Comparison of ENCODE assay signal across 26 cellular contexts in the genomic region with DNA sequence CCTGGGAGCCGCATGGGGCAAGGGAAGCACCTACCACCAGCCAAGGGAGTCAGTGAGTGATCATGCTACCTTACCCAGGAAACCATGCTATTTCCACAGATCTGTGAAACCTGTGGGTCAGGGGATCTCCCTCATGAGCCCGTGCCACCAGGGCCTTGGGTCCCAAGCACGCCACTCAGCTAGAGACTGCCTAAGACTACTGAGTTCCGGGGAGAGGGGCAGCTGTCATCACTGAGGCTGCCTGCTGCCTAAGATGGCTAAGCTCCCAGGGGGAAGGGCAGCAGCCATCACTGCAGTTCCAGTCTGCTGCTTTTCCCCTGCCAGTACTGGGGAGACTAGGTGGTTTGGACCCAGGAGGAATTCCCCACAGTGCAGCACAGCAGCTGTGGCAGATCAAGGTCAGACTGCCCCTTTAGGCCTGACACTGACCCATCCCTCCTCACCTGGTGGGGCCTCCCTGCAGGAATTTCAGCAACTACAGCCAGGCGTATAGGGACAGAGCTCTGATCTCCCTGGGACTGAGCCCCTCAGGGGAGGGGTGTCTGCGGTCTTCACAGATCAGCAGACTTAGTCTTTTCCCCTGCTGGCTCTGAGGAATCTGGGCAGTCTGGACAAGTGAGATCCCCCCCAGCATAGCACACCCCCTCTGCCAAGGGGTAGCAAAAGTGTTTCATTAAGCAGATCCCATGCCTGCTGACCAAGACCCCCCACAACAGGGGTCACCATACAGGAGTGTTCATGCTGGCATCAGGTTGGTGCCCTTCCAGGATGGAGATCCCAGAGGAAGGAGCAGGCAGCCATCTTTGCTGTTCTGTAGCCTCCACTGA. TPM values are rescaled to one million over a fixed set of nuclear protein-coding genes. Genes with fewer than 3 reads are reported as not detected.
A peak's percentile ranks its signal among the peaks of the same experiment; 100 is the strongest.
DNase-seq lines count a peak whose midpoint lies in the region; ATAC-seq and TF ChIP-seq lines count a peak whose summit lies in the region.
"Had no signal": no experiment of that assay in that cellular context is flagged by ENCODE, and none has a peak within 500 bp of the region (broad histone marks: within the 10 kb centered on the region; RNA-seq: fewer than 3 reads in every experiment).

No MANE protein-coding gene starts in this region.

- H2AFZ ChIP-seq in trophoblast cell (ENCODE audit: insufficient read depth, low read length, poor library complexity), result no peak overlapping the region
- H2AFZ ChIP-seq: GM23248 had no signal

- H3K4ac ChIP-seq in trophoblast cell (ENCODE audit: low read depth, low read length), result no peak overlapping the region

- no peak overlapping the region for H3K4me3 ChIP-seq in BLaER1
- no peak overlapping the region for H3K4me3 ChIP-seq in GM12865 (ENCODE audit: low read depth, low read length)
- H3K4me3 ChIP-seq in coronary artery, result no peak overlapping the region
- peak overlapping the region; percentile 18 for H3K4me3 ChIP-seq in trophoblast cell (ENCODE audit: low read depth, low read length)
- H3K4me3 ChIP-seq: A549, GM23248 had no signal

- no peak overlapping the region for H2BK120ac ChIP-seq in trophoblast cell (ENCODE audit: insufficient read depth, low read length, poor library complexity)

- no peak overlapping the region for H4K91ac ChIP-seq in trophoblast cell (ENCODE audit: low read depth, low read length)

- H3K23ac ChIP-seq in trophoblast cell (ENCODE audit: low read length), result no peak overlapping the region

- no peaks in the 10 kb centered on the region for H3K79me2 ChIP-seq in trophoblast cell (ENCODE audit: control insufficient read depth, insufficient read depth, low read length, poor library complexity)

- H4K20me1 ChIP-seq in BLaER1, result no peaks in the 10 kb centered on the region

- peak overlapping the region; percentile 65 for H3K4me2 ChIP-seq in BLaER1
- H3K4me2 ChIP-seq in trophoblast cell (ENCODE audit: low read length), result no peak overlapping the region
- H3K4me2 ChIP-seq: A549, SK-N-SH had no signal

- no peak overlapping the region for H2BK12ac ChIP-seq in trophoblast cell (ENCODE audit: low read length)

- DNase-seq in GM12865 (ENCODE audit: low read depth), result peak; percentile 78
- DNase-seq in coronary artery (ENCODE audit: low spot score), result peak; percentile 55
- no peak for DNase-seq in trophoblast cell
- DNase-seq in nucleus accumbens (lab: John Stamatoyannopoulos, UW), result no peak
- DNase-seq in GM20000 (ENCODE audit: low spot score), result no peak
- DNase-seq in T1000 (lab: John Stamatoyannopoulos, UW), result no peak
- DNase-seq: AML-193; Caco-2; CD8-positive, alpha-beta T cell; GM23248; H7; KBM-7; MV-4-11; NCI-H1105; NCI-H146; NCI-H2029; NCI-H446; NCI-H526; NCI-H82; NK-92 treated with Interleukin-12 subunit alpha and Interleukin-12 subunit beta, amount 100 ng/mL, for 24 hours; PC-3; SK-N-SH had no signal

- no peak overlapping the region for H3K18ac ChIP-seq in trophoblast cell (ENCODE audit: low read length)

- H4K8ac ChIP-seq in trophoblast cell (ENCODE audit: low read depth, low read length), result no peak overlapping the region

- ATAC-seq in HG03175 (IDR thresholded peaks at IDR 0.05; ENCODE audit: unreplicated experiment), result no peak
- ATAC-seq: A549; CD8-positive, alpha-beta T cell; PC-3 had no signal

- no peaks in the 10 kb centered on the region for H3K27me3 ChIP-seq in BLaER1
- H3K27me3 ChIP-seq in trophoblast cell (ENCODE audit: insufficient read depth, low read length), result no peaks in the 10 kb centered on the region

- H3K27ac ChIP-seq in BLaER1 (no peak overlapping the region), coronary artery (no peak overlapping the region), trophoblast cell (ENCODE audit: low read depth, low read length) (no peak overlapping the region)
- H3K27ac ChIP-seq: A549, C4-2B, GM23248 had no signal

- H3K4me1 ChIP-seq in BLaER1 (peaks cover 27% of the 10 kb centered on the region), trophoblast cell (ENCODE audit: control insufficient read depth in 1 of 2, insufficient read depth in 2 of 2, low read length in 2 of 2) (peaks cover under 1% of the 10 kb centered on the region in 2 experiments)
- H3K4me1 ChIP-seq: A549, Caco-2 had no signal

- no peak overlapping the region for H4K12ac ChIP-seq in trophoblast cell (ENCODE audit: low read depth, low read length)

- TF ChIP-seq CTCF in GM12865 (IDR thresholded peaks at IDR 0.05; ENCODE audit: insufficient read depth, low read depth, low read length, missing control alignments) (no peak), coronary artery (IDR thresholded peaks at IDR 0.05) (no peak), GM20000 (IDR thresholded peaks at IDR 0.05; ENCODE audit: extremely low read depth, missing control alignments) (no peak)

- H2AK5ac ChIP-seq in trophoblast cell (ENCODE audit: low read length), result no peak overlapping the region

- no peaks in the 10 kb centered on the region for H3K36me3 ChIP-seq in BLaER1
- H3K36me3 ChIP-seq in trophoblast cell (ENCODE audit: control insufficient read depth in 1 of 2, insufficient read depth in 2 of 2, low read length in 2 of 2), result no peaks in the 10 kb centered on the region

- H3K9ac ChIP-seq in BLaER1, result no peak overlapping the region
- H3K9ac ChIP-seq in trophoblast cell (ENCODE audit: low read length), result no peak overlapping the region
- H3K9ac ChIP-seq: GM23248, SK-N-SH had no signal

- H3K9me3 ChIP-seq in BLaER1, result peaks cover 24% of the 10 kb centered on the region
- peaks cover 6% of the 10 kb centered on the region for H3K9me3 ChIP-seq in trophoblast cell (ENCODE audit: insufficient read depth, low read depth, low read length)
- H3K9me3 ChIP-seq: SK-N-SH had no signal

- H3K79me1 ChIP-seq in trophoblast cell (ENCODE audit: low read length), result no peaks in the 10 kb centered on the region

- no CpG with 5 or more reads among the region's 6 CpGs for WGBS in trophoblast cell (ENCODE audit: extremely low coverage, insufficient coverage, insufficient read length)

- no peak overlapping the region for H2BK5ac ChIP-seq in trophoblast cell (ENCODE audit: low read depth, low read length, poor library complexity)

- H3K14ac ChIP-seq in trophoblast cell (ENCODE audit: low read length), result no peak overlapping the region

RNA-seq across cellular contexts. Expression of gene VSTM2B, which starts 26.9 kb away (rescaled TPM):
- 0.57 and 0.62 TPM in 2 replicates for polyA plus RNA-seq in trophoblast cell (2013)
- polyA plus RNA-seq: A549, GM23248, SK-N-SH had no signal

RNA-seq across cellular contexts. Expression of gene POP4, which starts 53.4 kb away (rescaled TPM):
- polyA plus RNA-seq in trophoblast cell (2013), result 76.3 and 81.4 TPM in 2 replicates

Comparison
In these comparisons a context has a peak if more than half of its experiments do, and no peak if none do; other contexts are left out.
1. DNase-seq: peak in GM12865 (single experiment) and coronary artery (single experiment); none in trophoblast cell (0 of 2), nucleus accumbens (0 of 56), GM20000 (single experiment) and T1000 (single experiment).